25 cellular contexts compared by ENCODE assay signal in the genomic region with DNA sequence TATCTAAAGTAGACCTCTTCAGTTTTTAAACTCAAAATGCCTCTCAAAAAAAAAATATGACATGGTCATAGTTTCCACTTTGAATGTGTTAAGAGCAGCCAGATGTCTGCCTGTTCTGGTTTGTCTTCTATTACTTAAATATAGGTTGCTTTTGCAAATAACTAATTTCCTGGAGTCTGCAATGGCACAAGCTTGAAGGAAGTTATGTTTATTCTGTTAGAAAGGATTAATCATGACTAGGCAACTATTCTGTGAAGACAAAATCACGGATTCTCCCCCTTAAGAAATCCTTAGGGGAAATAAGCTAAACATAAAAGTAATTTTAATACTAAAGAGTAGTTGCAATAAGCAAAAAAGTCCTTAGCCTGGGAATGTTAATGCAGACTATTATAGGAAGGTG. TPM values are rescaled to one million over a fixed set of nuclear protein-coding genes. Genes with fewer than 3 reads are reported as not detected.
DNase-seq lines count a peak whose midpoint lies in the region; ATAC-seq and TF ChIP-seq lines count a peak whose summit lies in the region.
"Had no signal": no experiment of that assay in that cellular context is flagged by ENCODE, and none has a peak within 500 bp of the region (broad histone marks: within the 10 kb centered on the region; RNA-seq: fewer than 3 reads in every experiment).

No MANE protein-coding gene starts in this region.

- no peaks in the 10 kb centered on the region for H3K36me3 Mint-ChIP-seq in activated naive CD8-positive, alpha-beta T cell
- H3K36me3 Mint-ChIP-seq in activated naive CD8-positive, alpha-beta T cell treated with anti-CD3 and anti-CD28 coated beads for 36 hours = peaks cover 21% of the 10 kb centered on the region
- peaks cover 35% of the 10 kb centered on the region for H3K36me3 Mint-ChIP-seq in activated naive CD8-positive, alpha-beta T cell treated with anti-CD3 and anti-CD28 coated beads, Interleukin-2, amount 50 U/mL, for 24 hours (ENCODE audit: low read depth)

- peaks cover 48% of the 10 kb centered on the region for H3K36me3 ChIP-seq in neutrophil

- ATAC-seq in HG02885 (IDR thresholded peaks at IDR 0.05; ENCODE audit: poor library complexity, unreplicated experiment) (peak; percentile 31), HG03135 (IDR thresholded peaks at IDR 0.05; ENCODE audit: unreplicated experiment) (no peak)
- ATAC-seq in activated naive CD8-positive, alpha-beta T cell treated with anti-CD3 and anti-CD28 coated beads, Interleukin-2, amount 50 U/mL, for 24 hours = no peak
- ATAC-seq: body of pancreas; CD8-positive, alpha-beta T cell; left colon had no signal

- H3K27me3 ChIP-seq in neutrophil = no peaks in the 10 kb centered on the region
- H3K27me3 ChIP-seq: body of pancreas, colonic mucosa, spleen, upper lobe of left lung had no signal

- no peak overlapping the region for H3K4me3 Mint-ChIP-seq in activated naive CD8-positive, alpha-beta T cell
- H3K4me3 Mint-ChIP-seq in activated naive CD8-positive, alpha-beta T cell treated with anti-CD3 and anti-CD28 coated beads for 36 hours = no peak overlapping the region
- no peak overlapping the region for H3K4me3 Mint-ChIP-seq in activated naive CD8-positive, alpha-beta T cell treated with anti-CD3 and anti-CD28 coated beads, Interleukin-2, amount 50 U/mL, for 24 hours
- H3K4me3 Mint-ChIP-seq: CD8-positive, alpha-beta T cell; T-cell had no signal

- peak overlapping the region; percentile 34 for H3K27ac ChIP-seq in neutrophil
- H3K27ac ChIP-seq: body of pancreas, colonic mucosa, PC-9, spleen, upper lobe of left lung had no signal

- TF ChIP-seq CTCF in neutrophil (IDR thresholded peaks at IDR 0.05) = no peak

- peaks cover 14 to 20% of the 10 kb centered on the region in 2 experiments for H3K4me1 ChIP-seq in neutrophil (ENCODE audit: control insufficient read depth in 1 of 2, insufficient read depth in 1 of 2, low read depth in 1 of 2, low read length in 1 of 2)
- H3K4me1 ChIP-seq: body of pancreas, colonic mucosa, HAP-1, upper lobe of left lung had no signal

- H3K9me3 Mint-ChIP-seq in activated naive CD8-positive, alpha-beta T cell (ENCODE audit: low read depth) = no peaks in the 10 kb centered on the region
- no peaks in the 10 kb centered on the region for H3K9me3 Mint-ChIP-seq in activated naive CD8-positive, alpha-beta T cell treated with anti-CD3 and anti-CD28 coated beads for 36 hours
- no peaks in the 10 kb centered on the region for H3K9me3 Mint-ChIP-seq in activated naive CD8-positive, alpha-beta T cell treated with anti-CD3 and anti-CD28 coated beads, Interleukin-2, amount 50 U/mL, for 24 hours
- H3K9me3 Mint-ChIP-seq: CD8-positive, alpha-beta T cell; T-cell had no signal

- DNase-seq in activated naive CD8-positive, alpha-beta T cell treated with anti-CD3 and anti-CD28 coated beads for 36 hours = no peak
- DNase-seq in activated naive CD8-positive, alpha-beta T cell treated with anti-CD3 and anti-CD28 coated beads, Interleukin-2, amount 50 U/mL, for 24 hours = no peak
- no peak for DNase-seq in stimulated activated CD4-positive, alpha-beta T cell treated with anti-CD3 and anti-CD28 coated beads, Interleukin-1b, Interleukin-23, amount 100 ng/mL, for 48 hours
- no peak for DNase-seq in EL
- DNase-seq: activated CD4-positive, alpha-beta T cell treated with anti-CD3 and anti-CD28 coated beads for 48 hours; activated CD8-positive, alpha-beta memory T cell treated with anti-CD3 and anti-CD28 coated beads, Interleukin-2, amount 50 U/mL, for 4 hours; activated naive CD4-positive, alpha-beta T cell treated with anti-CD3 and anti-CD28 coated beads, Interleukin-2, amount 50 U/mL, for 16 hours; body of pancreas; CD8-positive, alpha-beta T cell; colonic mucosa; DMS53; left colon; midbrain; NCI-H1436; NCI-H526; PC-9; SIG-M5; spleen; T-cell; upper lobe of left lung had no signal

- H3K27me3 Mint-ChIP-seq in activated naive CD8-positive, alpha-beta T cell = no peaks in the 10 kb centered on the region
- H3K27me3 Mint-ChIP-seq in activated naive CD8-positive, alpha-beta T cell treated with anti-CD3 and anti-CD28 coated beads for 36 hours = no peaks in the 10 kb centered on the region
- no peaks in the 10 kb centered on the region for H3K27me3 Mint-ChIP-seq in activated naive CD8-positive, alpha-beta T cell treated with anti-CD3 and anti-CD28 coated beads, Interleukin-2, amount 50 U/mL, for 24 hours
- H3K27me3 Mint-ChIP-seq: T-cell had no signal

- no peaks in the 10 kb centered on the region for H3K9me3 ChIP-seq in neutrophil
- H3K9me3 ChIP-seq: body of pancreas, colonic mucosa, HAP-1, spleen, upper lobe of left lung had no signal

- peaks cover 12% of the 10 kb centered on the region for H3K4me1 Mint-ChIP-seq in activated naive CD8-positive, alpha-beta T cell (ENCODE audit: low read depth)
- H3K4me1 Mint-ChIP-seq in activated naive CD8-positive, alpha-beta T cell treated with anti-CD3 and anti-CD28 coated beads for 36 hours = peaks cover 11% of the 10 kb centered on the region
- peaks cover 23% of the 10 kb centered on the region for H3K4me1 Mint-ChIP-seq in activated naive CD8-positive, alpha-beta T cell treated with anti-CD3 and anti-CD28 coated beads, Interleukin-2, amount 50 U/mL, for 24 hours

- H3K4me3 ChIP-seq in neutrophil (ENCODE audit: low read depth in 1 of 2, low read length in 1 of 2) = no peak overlapping the region
- H3K4me3 ChIP-seq: body of pancreas, colonic mucosa, HAP-1, PC-9, spleen, upper lobe of left lung had no signal

- H3K27ac Mint-ChIP-seq in activated naive CD8-positive, alpha-beta T cell = peak overlapping the region; percentile 66
- no peak overlapping the region for H3K27ac Mint-ChIP-seq in activated naive CD8-positive, alpha-beta T cell treated with anti-CD3 and anti-CD28 coated beads for 36 hours
- peak overlapping the region; percentile 63 for H3K27ac Mint-ChIP-seq in activated naive CD8-positive, alpha-beta T cell treated with anti-CD3 and anti-CD28 coated beads, Interleukin-2, amount 50 U/mL, for 24 hours
- H3K27ac Mint-ChIP-seq: CD8-positive, alpha-beta T cell; T-cell had no signal

RNA-seq across cellular contexts. Expression of a gene that starts 10.1 kb away (rescaled TPM):
- 100 to 1,000 TPM; 298 to 317 TPM for total RNA-seq in activated naive CD8-positive, alpha-beta T cell treated with anti-CD3 and anti-CD28 coated beads for 36 hours

RNA-seq across cellular contexts. Expression of a gene that starts 26.3 kb away (rescaled TPM):
- 10 to 100 TPM; 51.8 to 54.2 TPM for total RNA-seq in activated naive CD8-positive, alpha-beta T cell treated with anti-CD3 and anti-CD28 coated beads for 36 hours

RNA-seq across cellular contexts. Expression of a gene that starts 26.4 kb away (rescaled TPM):
- 10 to 100 TPM; 26.1 to 26.8 TPM for total RNA-seq in activated naive CD8-positive, alpha-beta T cell treated with anti-CD3 and anti-CD28 coated beads for 36 hours
